In the genomic region with DNA sequence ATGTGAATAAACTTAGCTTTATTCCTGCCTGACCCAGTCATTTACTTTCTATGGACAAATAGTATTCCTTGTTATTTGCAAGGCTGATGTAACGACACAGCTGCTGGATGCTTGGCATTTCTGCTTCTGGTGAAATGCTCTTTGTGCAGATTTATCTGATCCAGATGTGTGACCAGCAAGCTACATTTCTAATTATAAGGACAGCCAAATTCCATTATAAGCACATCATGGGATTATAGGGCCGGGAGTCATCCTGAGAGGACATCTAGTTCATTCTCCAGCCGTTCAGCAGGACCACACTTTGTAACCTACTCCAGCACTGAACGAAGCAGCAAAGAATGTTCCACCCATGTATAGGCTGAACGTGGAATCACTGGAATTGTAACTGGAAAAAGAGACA, we compare ENCODE assay signal across 1 cellular context.
TF ChIP-seq lines count a peak whose summit lies in the region.

No MANE protein-coding gene starts in this region.

TF ChIP-seq in HepG2, 621 proteins besides CTCF, POLR2A, EP300 and RAD21:
- TF ChIP-seq TEAD3 (CRISPR knock-in tag; optimal IDR thresholded peaks at IDR 0.05; ENCODE audit: borderline replicate concordance) (peak; percentile 42), TSC22D2 (CRISPR knock-in tag; IDR thresholded peaks at IDR 0.05; ENCODE audit: borderline replicate concordance) (no peak), SALL1 (CRISPR knock-in tag; IDR thresholded peaks at IDR 0.05) (peak; percentile 26; the same call in 1 of the 2 replicates), JUN (CRISPR knock-in tag; IDR thresholded peaks at IDR 0.05) (no peak), AKAP8 (CRISPR knock-in tag; IDR thresholded peaks at IDR 0.05) (0 out of 2 replicates have a peak, but pooled peaks have one; percentile 64), GFI1 (CRISPR knock-in tag; IDR thresholded peaks at IDR 0.05; ENCODE audit: borderline replicate concordance) (0 out of 2 replicates have a peak, but pooled peaks have one; percentile 8), SOX13 (IDR thresholded peaks at IDR 0.05) (no peak), SOX13 (CRISPR knock-in tag; conservative IDR thresholded peaks at IDR 0.05 in 1 of 2, IDR thresholded peaks at IDR 0.05 in 1 of 2) (peak in 1 of 2 experiments; percentile 28; a peak in 1 of 4 replicates), CEBPG (CRISPR knock-in tag; IDR thresholded peaks at IDR 0.05) (peak; percentile 32; the same call in 1 of the 2 replicates), MBD4 (IDR thresholded peaks at IDR 0.05; ENCODE audit: borderline replicate concordance, low read length) (0 out of 2 replicates have a peak, but pooled peaks have one; percentile 25), GATAD2A (CRISPR knock-in tag; IDR thresholded peaks at IDR 0.05) (peak; percentile 27; the same call in 1 of the 2 replicates), ZNF274 (CRISPR knock-in tag; IDR thresholded peaks at IDR 0.05) (no peak), RBM22 (optimal IDR thresholded peaks at IDR 0.05; ENCODE audit: low read length) (peak; percentile 97), BCL6 (CRISPR knock-in tag; IDR thresholded peaks at IDR 0.05) (peak; percentile 77), ZMYM4 (CRISPR knock-in tag; IDR thresholded peaks at IDR 0.05) (0 out of 2 replicates have a peak, but pooled peaks have one; percentile 10)
- TF ChIP-seq, protein P1, sequence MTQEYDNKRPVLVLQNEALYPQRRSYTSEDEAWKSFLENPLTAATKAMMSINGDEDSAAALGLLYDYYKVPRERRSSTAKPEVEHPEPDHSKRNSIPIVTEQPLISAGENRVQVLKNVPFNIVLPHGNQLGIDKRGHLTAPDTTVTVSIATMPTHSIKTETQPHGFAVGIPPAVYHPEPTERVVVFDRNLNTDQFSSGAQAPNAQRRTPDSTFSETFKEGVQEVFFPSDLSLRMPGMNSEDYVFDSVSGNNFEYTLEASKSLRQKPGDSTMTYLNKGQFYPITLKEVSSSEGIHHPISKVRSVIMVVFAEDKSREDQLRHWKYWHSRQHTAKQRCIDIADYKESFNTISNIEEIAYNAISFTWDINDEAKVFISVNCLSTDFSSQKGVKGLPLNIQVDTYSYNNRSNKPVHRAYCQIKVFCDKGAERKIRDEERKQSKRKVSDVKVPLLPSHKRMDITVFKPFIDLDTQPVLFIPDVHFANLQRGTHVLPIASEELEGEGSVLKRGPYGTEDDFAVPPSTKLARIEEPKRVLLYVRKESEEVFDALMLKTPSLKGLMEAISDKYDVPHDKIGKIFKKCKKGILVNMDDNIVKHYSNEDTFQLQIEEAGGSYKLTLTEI (CRISPR knock-in tag; conservative IDR thresholded peaks at IDR 0.05), result no peak
- TF ChIP-seq, protein P2, sequence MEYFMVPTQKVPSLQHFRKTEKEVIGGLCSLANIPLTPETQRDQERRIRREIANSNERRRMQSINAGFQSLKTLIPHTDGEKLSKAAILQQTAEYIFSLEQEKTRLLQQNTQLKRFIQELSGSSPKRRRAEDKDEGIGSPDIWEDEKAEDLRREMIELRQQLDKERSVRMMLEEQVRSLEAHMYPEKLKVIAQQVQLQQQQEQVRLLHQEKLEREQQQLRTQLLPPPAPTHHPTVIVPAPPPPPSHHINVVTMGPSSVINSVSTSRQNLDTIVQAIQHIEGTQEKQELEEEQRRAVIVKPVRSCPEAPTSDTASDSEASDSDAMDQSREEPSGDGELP (IDR thresholded peaks at IDR 0.05; ENCODE audit: borderline replicate concordance, low read depth), result 0 out of 2 replicates have a peak, but pooled peaks have one; percentile 55
- TF ChIP-seq, protein P3, sequence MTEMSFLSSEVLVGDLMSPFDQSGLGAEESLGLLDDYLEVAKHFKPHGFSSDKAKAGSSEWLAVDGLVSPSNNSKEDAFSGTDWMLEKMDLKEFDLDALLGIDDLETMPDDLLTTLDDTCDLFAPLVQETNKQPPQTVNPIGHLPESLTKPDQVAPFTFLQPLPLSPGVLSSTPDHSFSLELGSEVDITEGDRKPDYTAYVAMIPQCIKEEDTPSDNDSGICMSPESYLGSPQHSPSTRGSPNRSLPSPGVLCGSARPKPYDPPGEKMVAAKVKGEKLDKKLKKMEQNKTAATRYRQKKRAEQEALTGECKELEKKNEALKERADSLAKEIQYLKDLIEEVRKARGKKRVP (CRISPR knock-in tag; IDR thresholded peaks at IDR 0.05), result peak in 1 of 2 experiments; percentile 81; a peak in 2 of 4 replicates
- TF ChIP-seq, protein P4, sequence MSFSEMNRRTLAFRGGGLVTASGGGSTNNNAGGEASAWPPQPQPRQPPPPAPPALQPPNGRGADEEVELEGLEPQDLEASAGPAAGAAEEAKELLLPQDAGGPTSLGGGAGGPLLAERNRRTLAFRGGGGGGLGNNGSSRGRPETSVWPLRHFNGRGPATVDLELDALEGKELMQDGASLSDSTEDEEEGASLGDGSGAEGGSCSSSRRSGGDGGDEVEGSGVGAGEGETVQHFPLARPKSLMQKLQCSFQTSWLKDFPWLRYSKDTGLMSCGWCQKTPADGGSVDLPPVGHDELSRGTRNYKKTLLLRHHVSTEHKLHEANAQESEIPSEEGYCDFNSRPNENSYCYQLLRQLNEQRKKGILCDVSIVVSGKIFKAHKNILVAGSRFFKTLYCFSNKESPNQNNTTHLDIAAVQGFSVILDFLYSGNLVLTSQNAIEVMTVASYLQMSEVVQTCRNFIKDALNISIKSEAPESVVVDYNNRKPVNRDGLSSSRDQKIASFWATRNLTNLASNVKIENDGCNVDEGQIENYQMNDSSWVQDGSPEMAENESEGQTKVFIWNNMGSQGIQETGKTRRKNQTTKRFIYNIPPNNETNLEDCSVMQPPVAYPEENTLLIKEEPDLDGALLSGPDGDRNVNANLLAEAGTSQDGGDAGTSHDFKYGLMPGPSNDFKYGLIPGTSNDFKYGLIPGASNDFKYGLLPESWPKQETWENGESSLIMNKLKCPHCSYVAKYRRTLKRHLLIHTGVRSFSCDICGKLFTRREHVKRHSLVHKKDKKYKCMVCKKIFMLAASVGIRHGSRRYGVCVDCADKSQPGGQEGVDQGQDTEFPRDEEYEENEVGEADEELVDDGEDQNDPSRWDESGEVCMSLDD (CRISPR knock-in tag; IDR thresholded peaks at IDR 0.05; ENCODE audit: borderline replicate concordance), result no peak
- TF ChIP-seq, protein P5, sequence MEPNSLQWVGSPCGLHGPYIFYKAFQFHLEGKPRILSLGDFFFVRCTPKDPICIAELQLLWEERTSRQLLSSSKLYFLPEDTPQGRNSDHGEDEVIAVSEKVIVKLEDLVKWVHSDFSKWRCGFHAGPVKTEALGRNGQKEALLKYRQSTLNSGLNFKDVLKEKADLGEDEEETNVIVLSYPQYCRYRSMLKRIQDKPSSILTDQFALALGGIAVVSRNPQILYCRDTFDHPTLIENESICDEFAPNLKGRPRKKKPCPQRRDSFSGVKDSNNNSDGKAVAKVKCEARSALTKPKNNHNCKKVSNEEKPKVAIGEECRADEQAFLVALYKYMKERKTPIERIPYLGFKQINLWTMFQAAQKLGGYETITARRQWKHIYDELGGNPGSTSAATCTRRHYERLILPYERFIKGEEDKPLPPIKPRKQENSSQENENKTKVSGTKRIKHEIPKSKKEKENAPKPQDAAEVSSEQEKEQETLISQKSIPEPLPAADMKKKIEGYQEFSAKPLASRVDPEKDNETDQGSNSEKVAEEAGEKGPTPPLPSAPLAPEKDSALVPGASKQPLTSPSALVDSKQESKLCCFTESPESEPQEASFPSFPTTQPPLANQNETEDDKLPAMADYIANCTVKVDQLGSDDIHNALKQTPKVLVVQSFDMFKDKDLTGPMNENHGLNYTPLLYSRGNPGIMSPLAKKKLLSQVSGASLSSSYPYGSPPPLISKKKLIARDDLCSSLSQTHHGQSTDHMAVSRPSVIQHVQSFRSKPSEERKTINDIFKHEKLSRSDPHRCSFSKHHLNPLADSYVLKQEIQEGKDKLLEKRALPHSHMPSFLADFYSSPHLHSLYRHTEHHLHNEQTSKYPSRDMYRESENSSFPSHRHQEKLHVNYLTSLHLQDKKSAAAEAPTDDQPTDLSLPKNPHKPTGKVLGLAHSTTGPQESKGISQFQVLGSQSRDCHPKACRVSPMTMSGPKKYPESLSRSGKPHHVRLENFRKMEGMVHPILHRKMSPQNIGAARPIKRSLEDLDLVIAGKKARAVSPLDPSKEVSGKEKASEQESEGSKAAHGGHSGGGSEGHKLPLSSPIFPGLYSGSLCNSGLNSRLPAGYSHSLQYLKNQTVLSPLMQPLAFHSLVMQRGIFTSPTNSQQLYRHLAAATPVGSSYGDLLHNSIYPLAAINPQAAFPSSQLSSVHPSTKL (CRISPR knock-in tag; IDR thresholded peaks at IDR 0.05), result 0 out of 2 replicates have a peak, but pooled peaks have one; percentile 8
- TF ChIP-seq, protein P6, sequence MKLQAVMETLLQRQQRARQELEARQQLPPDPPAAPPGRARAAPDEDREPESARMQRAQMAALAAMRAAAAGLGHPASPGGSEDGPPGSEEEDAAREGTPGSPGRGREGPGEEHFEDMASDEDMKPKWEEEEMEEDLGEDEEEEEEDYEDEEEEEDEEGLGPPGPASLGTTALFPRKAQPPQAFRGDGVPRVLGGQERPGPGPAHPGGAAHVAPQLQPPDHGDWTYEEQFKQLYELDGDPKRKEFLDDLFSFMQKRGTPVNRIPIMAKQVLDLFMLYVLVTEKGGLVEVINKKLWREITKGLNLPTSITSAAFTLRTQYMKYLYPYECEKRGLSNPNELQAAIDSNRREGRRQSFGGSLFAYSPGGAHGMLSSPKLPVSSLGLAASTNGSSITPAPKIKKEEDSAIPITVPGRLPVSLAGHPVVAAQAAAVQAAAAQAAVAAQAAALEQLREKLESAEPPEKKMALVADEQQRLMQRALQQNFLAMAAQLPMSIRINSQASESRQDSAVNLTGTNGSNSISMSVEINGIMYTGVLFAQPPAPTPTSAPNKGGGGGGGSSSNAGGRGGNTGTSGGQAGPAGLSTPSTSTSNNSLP (IDR thresholded peaks at IDR 0.05; ENCODE audit: low read depth, low read length), result peak; percentile 59; the same call in 1 of the 2 replicates
- TF ChIP-seq, protein P7, sequence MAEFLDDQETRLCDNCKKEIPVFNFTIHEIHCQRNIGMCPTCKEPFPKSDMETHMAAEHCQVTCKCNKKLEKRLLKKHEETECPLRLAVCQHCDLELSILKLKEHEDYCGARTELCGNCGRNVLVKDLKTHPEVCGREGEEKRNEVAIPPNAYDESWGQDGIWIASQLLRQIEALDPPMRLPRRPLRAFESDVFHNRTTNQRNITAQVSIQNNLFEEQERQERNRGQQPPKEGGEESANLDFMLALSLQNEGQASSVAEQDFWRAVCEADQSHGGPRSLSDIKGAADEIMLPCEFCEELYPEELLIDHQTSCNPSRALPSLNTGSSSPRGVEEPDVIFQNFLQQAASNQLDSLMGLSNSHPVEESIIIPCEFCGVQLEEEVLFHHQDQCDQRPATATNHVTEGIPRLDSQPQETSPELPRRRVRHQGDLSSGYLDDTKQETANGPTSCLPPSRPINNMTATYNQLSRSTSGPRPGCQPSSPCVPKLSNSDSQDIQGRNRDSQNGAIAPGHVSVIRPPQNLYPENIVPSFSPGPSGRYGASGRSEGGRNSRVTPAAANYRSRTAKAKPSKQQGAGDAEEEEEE (CRISPR knock-in tag; IDR thresholded peaks at IDR 0.05; ENCODE audit: borderline replicate concordance), result 0 out of 2 replicates have a peak, but pooled peaks have one; percentile 34
